In genomic region chr4:76762136-76763130, GRCh38 we compare ENCODE assay signal across 1 cellular context.
TF ChIP-seq lines count a peak whose summit lies in the region.

No MANE protein-coding gene starts in this region.

TF ChIP-seq in GM23338, 12 proteins besides CTCF, POLR2A, EP300 and RAD21 (continued from another document):
- no peak for TF ChIP-seq ZNF462 (CRISPR knock-in tag; IDR thresholded peaks at IDR 0.05)
- TF ChIP-seq JUNB (IDR thresholded peaks at IDR 0.05; ENCODE audit: unreplicated experiment): no peak
